ENCODE assay signal across 21 cellular contexts in the genomic region with DNA sequence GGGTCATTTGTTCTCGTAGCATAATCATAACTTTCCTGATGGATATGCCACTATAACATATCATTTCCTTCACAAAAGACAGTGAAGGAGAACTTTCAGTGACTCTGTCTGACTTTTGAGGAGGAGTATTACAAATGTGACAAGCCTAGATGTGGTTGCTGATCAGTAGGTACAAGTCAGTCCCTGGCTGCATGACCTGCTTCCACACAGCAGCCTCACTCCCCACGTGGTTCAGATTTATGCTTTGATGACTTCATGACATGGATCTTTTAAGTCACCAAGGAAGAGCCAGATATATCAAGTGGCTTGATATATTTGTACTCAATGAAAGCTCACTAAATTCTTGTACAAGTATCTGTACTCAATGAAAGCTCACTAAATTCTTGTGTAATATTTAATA. TPM values are rescaled to one million over a fixed set of nuclear protein-coding genes. Genes with fewer than 3 reads are reported as not detected.
DNase-seq lines count a peak whose midpoint lies in the region; ATAC-seq, FAIRE-seq and TF ChIP-seq lines count a peak whose summit lies in the region.
"Had no signal": no experiment of that assay in that cellular context is flagged by ENCODE, and none has a peak within 500 bp of the region (broad histone marks: within the 10 kb centered on the region; RNA-seq: fewer than 3 reads in every experiment).

No MANE protein-coding gene starts in this region.

- H4K20me1 ChIP-seq in K562 (replicated peaks; ENCODE audit: control insufficient read depth, insufficient read depth, low read length) = no peaks in the 10 kb centered on the region
- no peaks in the 10 kb centered on the region for H4K20me1 ChIP-seq in GM23338 (replicated peaks; ENCODE audit: insufficient read depth)
- H4K20me1 ChIP-seq: BLaER1 treated with 17β-estradiol and CSF1 and Interleukin-3, amounts not matched to agents 10 nM and 100 nM had no signal

- no peak for TF ChIP-seq EP300 in K562 (IDR thresholded peaks at IDR 0.05; ENCODE audit: low read length)

- no peak overlapping the region for H4K8ac ChIP-seq in trophoblast cell (ENCODE audit: low read depth, low read length)

- H2BK120ac ChIP-seq in trophoblast cell (ENCODE audit: insufficient read depth, low read length, poor library complexity) = no peak overlapping the region

- H3F3A ChIP-seq in GM23338 (replicated peaks; ENCODE audit: low read depth) = no peaks in the 10 kb centered on the region

- H3K4me2 ChIP-seq in K562 (ENCODE audit: insufficient read depth, low read length) (no peak overlapping the region), trophoblast cell (ENCODE audit: low read length) (no peak overlapping the region), GM23338 (no peak overlapping the region)
- H3K4me2 ChIP-seq: A549; BLaER1 treated with 17β-estradiol and CSF1 and Interleukin-3, amounts not matched to agents 10 nM and 100 nM had no signal

- in situ Hi-C loops in K562 (cut with MboI) = no loop called here

- CTCF ChIA-PET in K562 (lab: Yijun Ruan, JAX; ENCODE audit: low intra/inter-chr PET ratio) = no interaction called here

- no peak for TF ChIP-seq POLR2A in K562 (conservative IDR thresholded peaks at IDR 0.05)
- no peak for TF ChIP-seq POLR2A in testis (IDR thresholded peaks at IDR 0.05)

- no peak overlapping the region for H3K23ac ChIP-seq in trophoblast cell (ENCODE audit: low read length)

- intact Hi-C loops in K562 (cut with micrococcal nuclease) (no loop called here), testis (cut with DNase I; ENCODE audit: low total_unique reads) (no loop called here)

- H3K4me3 Mint-ChIP-seq in GM23338 = no peak overlapping the region
- H3K4me3 Mint-ChIP-seq: B cell; CD4-positive, alpha-beta T cell; CD8-positive, alpha-beta T cell had no signal

- H3K79me2 ChIP-seq in K562 (ENCODE audit: control insufficient read depth, insufficient read depth, low read length) (no peaks in the 10 kb centered on the region), trophoblast cell (ENCODE audit: control insufficient read depth, insufficient read depth, low read length, poor library complexity) (no peaks in the 10 kb centered on the region), GM23338 (replicated peaks; ENCODE audit: insufficient read depth) (no peaks in the 10 kb centered on the region)

- no peak for DNase-seq in K562 (ENCODE audit: extremely low read depth in 1 of 4, low spot score in 3 of 4)
- DNase-seq in trophoblast cell = no peak
- DNase-seq in testis = peak; percentile 45
- no peak for DNase-seq in effector CD4-positive, alpha-beta T cell
- DNase-seq in GM23338 (ENCODE audit: low spot score) = no peak
- DNase-seq: AML-193; Caco-2; Calu3; CD4-positive, alpha-beta T cell; CD8-positive, alpha-beta T cell; DMS79 treated with DMSO at 0.1 percent for 48 hours; GF-D8 had no signal

- H3K79me1 ChIP-seq in trophoblast cell (ENCODE audit: low read length) = no peaks in the 10 kb centered on the region

- H3K27ac ChIP-seq in K562 (ENCODE audit: extremely low read depth, low read depth, low read length) = no peak overlapping the region
- H3K27ac ChIP-seq in trophoblast cell (ENCODE audit: low read depth, low read length) = no peak overlapping the region
- H3K27ac ChIP-seq in testis = no peak overlapping the region
- no peak overlapping the region for H3K27ac ChIP-seq in GM23338 (ENCODE audit: low read depth)
- H3K27ac ChIP-seq: 22Rv1; A549; BLaER1 treated with 17β-estradiol and CSF1 and Interleukin-3, amounts not matched to agents 10 nM and 100 nM; C4-2B had no signal

- POLR2A ChIA-PET in K562 (lab: Yijun Ruan, JAX) = interaction anchor here (0.9 kb wide), 1 partner anchor 8 kb away, joined by 7 read pairs; no protein-coding TSS in a partner anchor

- ATAC-seq in K562 (peak; percentile 25; the same call in 1 of the 3 replicates), GM23338 (no peak)
- ATAC-seq: A549; CD8-positive, alpha-beta T cell had no signal

- H3K14ac ChIP-seq in trophoblast cell (ENCODE audit: low read length) = no peak overlapping the region

- H3K4me1 Mint-ChIP-seq in GM23338 = no peaks in the 10 kb centered on the region; the same call in 2 of the 3 replicates
- H3K4me1 Mint-ChIP-seq: B cell had no signal

- H3K9ac ChIP-seq in K562 (ENCODE audit: insufficient read depth in 1 of 2, low read depth in 2 of 2, low read length in 2 of 2) (no peak overlapping the region), trophoblast cell (ENCODE audit: low read length) (peak overlapping the region; percentile 55)
- H3K9ac ChIP-seq: BLaER1 treated with 17β-estradiol and CSF1 and Interleukin-3, amounts not matched to agents 10 nM and 100 nM had no signal

- no peak overlapping the region for H4K91ac ChIP-seq in trophoblast cell (ENCODE audit: low read depth, low read length)

- peaks cover 2% of the 10 kb centered on the region for H3K27me3 Mint-ChIP-seq in GM23338 (ENCODE audit: insufficient read depth, low read depth, poor library complexity)
- H3K27me3 Mint-ChIP-seq: B cell; CD4-positive, alpha-beta T cell had no signal

- no peak overlapping the region for H2AFZ ChIP-seq in K562 (ENCODE audit: low read depth, low read length)
- H2AFZ ChIP-seq in trophoblast cell (ENCODE audit: insufficient read depth, low read length, poor library complexity) = no peak overlapping the region
- no peak overlapping the region for H2AFZ ChIP-seq in GM23338

- 5% methylated on average over 2 of the region's 2 CpGs for WGBS in K562 (ENCODE audit: insufficient coverage, low coverage, missing lambda C conversion rate)
- no CpG with 5 or more reads among the region's 2 CpGs for WGBS in trophoblast cell (ENCODE audit: extremely low coverage, insufficient coverage, insufficient read length)
- WGBS in testis, 2 donors = 51 to 70% methylated on average over 2 of the region's 2 CpGs

- H4K12ac ChIP-seq in trophoblast cell (ENCODE audit: low read depth, low read length) = no peak overlapping the region

- no peak overlapping the region for H2BK12ac ChIP-seq in trophoblast cell (ENCODE audit: low read length)

- no peaks in the 10 kb centered on the region for H3K9me3 ChIP-seq in K562 (replicated peaks; ENCODE audit: control insufficient read depth, insufficient read depth, low read depth, low read length)
- no peaks in the 10 kb centered on the region for H3K9me3 ChIP-seq in trophoblast cell (ENCODE audit: insufficient read depth, low read depth, low read length)
- H3K9me3 ChIP-seq in testis = no peaks in the 10 kb centered on the region
- H3K9me3 ChIP-seq: A549, Caco-2 had no signal

- H3K18ac ChIP-seq in trophoblast cell (ENCODE audit: low read length) = no peak overlapping the region

- peaks cover 5 to 14% of the 10 kb centered on the region in 2 experiments; a peak in 4 of 5 replicates for H3K27me3 ChIP-seq in K562 (ENCODE audit: control insufficient read depth in 2 of 2, insufficient read depth in 2 of 2, low read length in 2 of 2)
- H3K27me3 ChIP-seq in trophoblast cell (ENCODE audit: insufficient read depth, low read length) = no peaks in the 10 kb centered on the region
- no peaks in the 10 kb centered on the region for H3K27me3 ChIP-seq in testis
- no peaks in the 10 kb centered on the region for H3K27me3 ChIP-seq in GM23338 (ENCODE audit: insufficient read depth)
- H3K27me3 ChIP-seq: BLaER1 treated with 17β-estradiol and CSF1 and Interleukin-3, amounts not matched to agents 10 nM and 100 nM had no signal

- no peak overlapping the region for H3K27ac Mint-ChIP-seq in GM23338
- H3K27ac Mint-ChIP-seq: B cell; CD4-positive, alpha-beta T cell; CD8-positive, alpha-beta T cell had no signal

- no TSS peak for BruUV-seq in K562 (replicated peaks; lab: Mats Ljungman, UMichigan)

- H3K9me2 ChIP-seq in GM23338 (ENCODE audit: insufficient read depth) = no peaks in the 10 kb centered on the region

- no peak overlapping the region for H2BK5ac ChIP-seq in trophoblast cell (ENCODE audit: low read depth, low read length, poor library complexity)

- H3K4me1 ChIP-seq in K562 (replicated peaks in 1 of 2; ENCODE audit: control insufficient read depth in 2 of 2, insufficient read depth in 2 of 2, low read length in 2 of 2) (no peaks in the 10 kb centered on the region), trophoblast cell (ENCODE audit: control insufficient read depth in 1 of 2, insufficient read depth in 2 of 2, low read length in 2 of 2) (no peaks in the 10 kb centered on the region), testis (peaks cover 8% of the 10 kb centered on the region), GM23338 (ENCODE audit: insufficient read depth) (no peaks in the 10 kb centered on the region)
- H3K4me1 ChIP-seq: A549, Caco-2 had no signal

- H3K4ac ChIP-seq in trophoblast cell (ENCODE audit: low read depth, low read length) = no peak overlapping the region

- TF ChIP-seq CTCF in K562 (IDR thresholded peaks at IDR 0.05 in 2 of 3, conservative IDR thresholded peaks at IDR 0.05 in 1 of 3; ENCODE audit: insufficient read depth in 2 of 3, low read depth in 1 of 3, low read length in 3 of 3) (no peak), testis (IDR thresholded peaks at IDR 0.05) (no peak), GM23338 (conservative IDR thresholded peaks at IDR 0.05; ENCODE audit: low read depth in 2 of 2) (no peak)

- H3K36me3 ChIP-seq in K562 (ENCODE audit: control insufficient read depth, insufficient read depth, low read length) (no peaks in the 10 kb centered on the region), trophoblast cell (ENCODE audit: control insufficient read depth in 1 of 2, insufficient read depth in 2 of 2, low read length in 2 of 2) (no peaks in the 10 kb centered on the region), testis (ENCODE audit: low read depth, missing control alignments) (no peaks in the 10 kb centered on the region), GM23338 (ENCODE audit: insufficient read depth) (no peaks in the 10 kb centered on the region; the same call in 1 of the 2 replicates)
- H3K36me3 ChIP-seq: BLaER1 treated with 17β-estradiol and CSF1 and Interleukin-3, amounts not matched to agents 10 nM and 100 nM had no signal

- no peak overlapping the region for H2AK5ac ChIP-seq in trophoblast cell (ENCODE audit: low read length)

- peaks cover 7% of the 10 kb centered on the region; the same call in 2 of the 3 replicates for H3K9me3 Mint-ChIP-seq in GM23338
- H3K9me3 Mint-ChIP-seq: CD4-positive, alpha-beta T cell; CD8-positive, alpha-beta T cell had no signal

- FAIRE-seq in K562 (lab: Jason Lieb, UNC) = no peak
- FAIRE-seq: A549, D721Med, G401.6, GM12891, GM19239 had no signal

- H3K36me3 Mint-ChIP-seq in GM23338 (ENCODE audit: low read depth) = no peaks in the 10 kb centered on the region
- H3K36me3 Mint-ChIP-seq: CD8-positive, alpha-beta T cell had no signal

- TF ChIP-seq RAD21 in K562 (CRISPR knock-in tag; conservative IDR thresholded peaks at IDR 0.05 in 1 of 2, IDR thresholded peaks at IDR 0.05 in 1 of 2) = no peak

- H3K4me3 ChIP-seq in K562 (no peak overlapping the region), trophoblast cell (ENCODE audit: low read depth, low read length) (no peak overlapping the region), testis (no peak overlapping the region), GM23338 (no peak overlapping the region)
- H3K4me3 ChIP-seq: A549; BLaER1 treated with 17β-estradiol and CSF1 and Interleukin-3, amounts not matched to agents 10 nM and 100 nM had no signal

- H3K9me1 ChIP-seq in K562 (ENCODE audit: control insufficient read depth, insufficient read depth, low read length) = no peaks in the 10 kb centered on the region

RNA-seq across cellular contexts. Expression of a gene that starts 50.9 kb away (rescaled TPM):
- total RNA-seq in K562 (2011; cell fraction: chromatin; rRNA removed; ENCODE audit: low replicate concordance) = 80.7 and 221 TPM in 2 replicates
- 23.3 and 38.8 TPM in 2 replicates for total RNA-seq in K562 (2011; cell fraction: nucleolus; rRNA removed)
- total RNA-seq in K562 (2011; cell fraction: nucleoplasm; rRNA removed) = 104 and 220 TPM in 2 replicates
- 19.4 and 19.8 TPM in 2 replicates for total RNA-seq in K562 (2014; rRNA removed)
- total RNA-seq in K562 (2014; rRNA removed; fragmentation: Illumina TruSeq; extraction: Trizol) = 61.2 and 71.7 TPM in 2 replicates
- 50.6 and 56.0 TPM in 2 replicates for total RNA-seq in K562 (2015; rRNA removed; fragmentation: Illumina TruSeq; extraction: Trizol)
- total RNA-seq in K562 (2021) = 50.5 and 56.5 TPM in 2 replicates
- polyA plus RNA-seq in K562 (2011; rRNA removed) = 80.4 and 84.7 TPM in 2 replicates
- 21.2 and 44.7 TPM in 2 replicates for polyA plus RNA-seq in K562 (2011; cell fraction: cytosol; rRNA removed)
- 65.4 and 98.1 TPM in 2 replicates for polyA plus RNA-seq in K562 (2011; cell fraction: nucleus; rRNA removed)
- 25.1 and 29.8 TPM in 2 replicates for polyA plus RNA-seq in K562 (2012)
- 32.0 and 38.9 TPM in 2 replicates for polyA plus RNA-seq in K562 (2014; fragmentation: Illumina TruSeq; extraction: Trizol)
- 10 to 100 TPM; 27.0 to 68.8 TPM for polyA plus RNA-seq in K562 (2014; fragmentation: Nextera tagmentation; extraction: Ambion mirVana)
- 18.6 and 19.1 TPM in 2 replicates for polyA plus RNA-seq in K562 (2014; rRNA removed)
- polyA minus RNA-seq in K562 (2011; rRNA and poly(A)+ RNA removed) = 282 and 370 TPM in 2 replicates
- 55.7 and 56.6 TPM in 2 replicates for polyA minus RNA-seq in K562 (2011; cell fraction: cytosol; rRNA and poly(A)+ RNA removed)
- polyA minus RNA-seq in K562 (2011; cell fraction: nucleus; rRNA and poly(A)+ RNA removed) = 62.1 and 148 TPM in 2 replicates
- polyA plus RNA-seq in trophoblast cell (2013) = 23.4 and 24.4 TPM in 2 replicates
- 10 to 100 TPM; 82.4 to 87.9 TPM for total RNA-seq in testis
- polyA plus RNA-seq in testis (ENCODE audit: insufficient read depth, low read depth, low replicate concordance) = 42.1 TPM
- total RNA-seq in GM23338 (2014; rRNA removed; shearing (Covaris generic)) = 31.5 and 46.5 TPM in 2 replicates
- 25.1 and 25.3 TPM in 2 replicates for polyA plus RNA-seq in GM23338 (2016; fragmentation: Nextera tagmentation; extraction: Ambion mirVana)
